14 cellular contexts compared by ENCODE assay signal in the genomic region with DNA sequence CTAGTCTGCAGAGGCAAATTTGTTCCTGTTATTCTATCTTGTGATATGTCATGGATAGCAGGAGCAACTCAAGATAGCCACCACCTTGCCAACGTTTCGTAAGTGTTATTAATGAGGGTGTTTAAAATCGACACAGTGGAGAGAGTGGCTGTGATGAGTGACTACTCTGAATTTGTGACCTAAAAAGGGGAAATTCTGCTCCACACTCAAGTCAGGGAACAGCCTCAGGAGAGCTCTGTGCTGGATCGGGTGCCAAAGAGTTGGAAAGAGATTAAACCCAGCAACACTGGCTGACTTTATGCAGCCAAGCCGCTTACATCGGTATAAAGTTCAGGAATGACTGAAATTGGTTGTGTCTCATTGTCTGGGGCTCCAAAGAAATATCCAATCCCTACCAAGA. TPM values are rescaled to one million over a fixed set of nuclear protein-coding genes. Genes with fewer than 3 reads are reported as not detected.
"Had no signal": no experiment of that assay in that cellular context is flagged by ENCODE, and none has a peak within 500 bp of the region (broad histone marks: within the 10 kb centered on the region; RNA-seq: fewer than 3 reads in every experiment).

No MANE protein-coding gene starts in this region.

- H3K4me3 Mint-ChIP-seq: activated CD4-positive, alpha-beta memory T cell treated with anti-CD3 and anti-CD28 coated beads, Interleukin-2, amount 10 ng/mL, durations not matched to agents 7 days and 5 days; activated naive CD8-positive, alpha-beta T cell treated with anti-CD3 and anti-CD28 coated beads, Interleukin-2, amount 10 ng/mL, durations not matched to agents 7 days and 5 days; effector memory CD8-positive, alpha-beta T cell; neural progenitor cell; stimulated activated naive B cell treated with anti-CD40 and anti-IgM and Interleukin-4, amounts not matched to agents 10 μg/mL and 1 μg/mL and 100 μg/mL, for 72 hours had no signal

- H3K27ac Mint-ChIP-seq: activated CD4-positive, alpha-beta memory T cell treated with anti-CD3 and anti-CD28 coated beads, Interleukin-2, amount 10 ng/mL, durations not matched to agents 7 days and 5 days; activated naive CD8-positive, alpha-beta T cell treated with anti-CD3 and anti-CD28 coated beads, Interleukin-2, amount 10 ng/mL, durations not matched to agents 7 days and 5 days; effector memory CD8-positive, alpha-beta T cell; neural progenitor cell; stimulated activated naive B cell treated with anti-CD40 and anti-IgM and Interleukin-4, amounts not matched to agents 10 μg/mL and 1 μg/mL and 100 μg/mL, for 72 hours had no signal

- H3K27me3 ChIP-seq: neural progenitor cell, pancreas had no signal

- DNase-seq: activated CD4-positive, alpha-beta memory T cell treated with anti-CD3 and anti-CD28 coated beads, Interleukin-2, amount 10 ng/mL, durations not matched to agents 7 days and 5 days; activated naive CD8-positive, alpha-beta T cell treated with anti-CD3 and anti-CD28 coated beads, Interleukin-2, amount 10 ng/mL, durations not matched to agents 7 days and 5 days; activated T-cell treated with anti-CD3 and anti-CD28 coated beads, Interleukin-2, amount 50 U/mL, for 48 hours; central memory CD4-positive, alpha-beta T cell; effector memory CD8-positive, alpha-beta T cell; pancreas; SK-N-SH; spleen; stimulated activated CD4-positive, alpha-beta T cell treated with anti-CD3 and anti-CD28 coated beads, Interleukin-2, amount 100 ng/mL, for 24 hours; stimulated activated naive B cell treated with anti-CD40 and anti-IgM and Interleukin-4, amounts not matched to agents 10 μg/mL and 1 μg/mL and 100 μg/mL, for 72 hours; T-helper 1 cell had no signal

- H3K9me3 ChIP-seq: pancreas, SK-N-SH had no signal

- ATAC-seq: effector memory CD8-positive, alpha-beta T cell; pancreas; stimulated activated naive B cell treated with anti-CD40 and anti-IgM and Interleukin-4, amounts not matched to agents 10 μg/mL and 1 μg/mL and 100 μg/mL, for 72 hours had no signal

- H3K36me3 ChIP-seq: neural progenitor cell, pancreas, spleen had no signal

- H3K27ac ChIP-seq: epithelial cell of prostate, neural progenitor cell, pancreas, spleen, VCaP had no signal

- H3K4me1 Mint-ChIP-seq: activated CD4-positive, alpha-beta memory T cell treated with anti-CD3 and anti-CD28 coated beads, Interleukin-2, amount 10 ng/mL, durations not matched to agents 7 days and 5 days; activated naive CD8-positive, alpha-beta T cell treated with anti-CD3 and anti-CD28 coated beads, Interleukin-2, amount 10 ng/mL, durations not matched to agents 7 days and 5 days; stimulated activated naive B cell treated with anti-CD40 and anti-IgM and Interleukin-4, amounts not matched to agents 10 μg/mL and 1 μg/mL and 100 μg/mL, for 72 hours had no signal

- H3K4me1 ChIP-seq: spleen had no signal

- H3K4me3 ChIP-seq: neural progenitor cell, pancreas, spleen had no signal

- H3K36me3 Mint-ChIP-seq: activated naive CD8-positive, alpha-beta T cell treated with anti-CD3 and anti-CD28 coated beads, Interleukin-2, amount 10 ng/mL, durations not matched to agents 7 days and 5 days had no signal

RNA-seq across cellular contexts. Expression of a gene that starts 9.5 kb away (rescaled TPM):
- total RNA-seq: activated CD4-positive, alpha-beta memory T cell treated with anti-CD3 and anti-CD28 coated beads, Interleukin-2, amount 10 ng/mL, durations not matched to agents 7 days and 5 days; activated naive CD8-positive, alpha-beta T cell treated with anti-CD3 and anti-CD28 coated beads, Interleukin-2, amount 10 ng/mL, durations not matched to agents 7 days and 5 days had no signal
